Comparison of ENCODE assay signal across 3 cellular contexts in the genomic region with DNA sequence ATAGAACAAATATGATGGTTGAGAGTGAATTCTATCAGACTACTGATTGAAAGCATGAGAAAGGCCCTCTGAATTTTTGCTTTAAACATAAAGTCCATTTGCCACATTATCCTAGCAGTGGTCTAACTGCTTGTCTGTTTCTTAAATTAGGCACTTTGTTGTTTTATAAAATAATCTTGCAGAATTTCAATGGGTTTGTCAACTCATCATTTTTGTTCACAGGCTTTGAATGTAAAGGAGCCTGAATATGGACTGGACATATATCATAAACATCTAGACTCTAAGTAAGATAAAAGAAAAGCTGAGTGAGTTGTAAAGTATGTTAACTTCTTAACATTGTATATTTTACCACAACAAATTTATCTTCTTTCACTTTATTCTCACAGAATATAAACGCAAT.
A peak's percentile ranks its signal among the peaks of the same experiment; 100 is the strongest.
TF ChIP-seq lines count a peak whose summit lies in the region.

No MANE protein-coding gene starts in this region.

TF ChIP-seq in HepG2, 621 proteins besides CTCF, POLR2A, EP300 and RAD21 (continues in another document):
- TF ChIP-seq ZNF382 (CRISPR knock-in tag; IDR thresholded peaks at IDR 0.05; ENCODE audit: borderline replicate concordance): no peak
- TF ChIP-seq MAFF (IDR thresholded peaks at IDR 0.05; ENCODE audit: low read depth, low read length): peak; percentile 67
- no peak for TF ChIP-seq ZNF570 (CRISPR knock-in tag; IDR thresholded peaks at IDR 0.05; ENCODE audit: borderline replicate concordance)
- TF ChIP-seq, protein P1, sequence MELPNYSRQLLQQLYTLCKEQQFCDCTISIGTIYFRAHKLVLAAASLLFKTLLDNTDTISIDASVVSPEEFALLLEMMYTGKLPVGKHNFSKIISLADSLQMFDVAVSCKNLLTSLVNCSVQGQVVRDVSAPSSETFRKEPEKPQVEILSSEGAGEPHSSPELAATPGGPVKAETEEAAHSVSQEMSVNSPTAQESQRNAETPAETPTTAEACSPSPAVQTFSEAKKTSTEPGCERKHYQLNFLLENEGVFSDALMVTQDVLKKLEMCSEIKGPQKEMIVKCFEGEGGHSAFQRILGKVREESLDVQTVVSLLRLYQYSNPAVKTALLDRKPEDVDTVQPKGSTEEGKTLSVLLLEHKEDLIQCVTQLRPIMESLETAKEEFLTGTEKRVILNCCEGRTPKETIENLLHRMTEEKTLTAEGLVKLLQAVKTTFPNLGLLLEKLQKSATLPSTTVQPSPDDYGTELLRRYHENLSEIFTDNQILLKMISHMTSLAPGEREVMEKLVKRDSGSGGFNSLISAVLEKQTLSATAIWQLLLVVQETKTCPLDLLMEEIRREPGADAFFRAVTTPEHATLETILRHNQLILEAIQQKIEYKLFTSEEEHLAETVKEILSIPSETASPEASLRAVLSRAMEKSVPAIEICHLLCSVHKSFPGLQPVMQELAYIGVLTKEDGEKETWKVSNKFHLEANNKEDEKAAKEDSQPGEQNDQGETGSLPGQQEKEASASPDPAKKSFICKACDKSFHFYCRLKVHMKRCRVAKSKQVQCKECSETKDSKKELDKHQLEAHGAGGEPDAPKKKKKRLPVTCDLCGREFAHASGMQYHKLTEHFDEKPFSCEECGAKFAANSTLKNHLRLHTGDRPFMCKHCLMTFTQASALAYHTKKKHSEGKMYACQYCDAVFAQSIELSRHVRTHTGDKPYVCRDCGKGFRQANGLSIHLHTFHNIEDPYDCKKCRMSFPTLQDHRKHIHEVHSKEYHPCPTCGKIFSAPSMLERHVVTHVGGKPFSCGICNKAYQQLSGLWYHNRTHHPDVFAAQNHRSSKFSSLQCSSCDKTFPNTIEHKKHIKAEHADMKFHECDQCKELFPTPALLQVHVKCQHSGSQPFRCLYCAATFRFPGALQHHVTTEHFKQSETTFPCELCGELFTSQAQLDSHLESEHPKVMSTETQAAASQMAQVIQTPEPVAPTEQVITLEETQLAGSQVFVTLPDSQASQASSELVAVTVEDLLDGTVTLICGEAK (IDR thresholded peaks at IDR 0.05): no peak
- TF ChIP-seq, protein P1 (CRISPR knock-in tag; IDR thresholded peaks at IDR 0.05): no peak
- no peak for TF ChIP-seq HOXD1 (CRISPR knock-in tag; IDR thresholded peaks at IDR 0.05)
- no peak for TF ChIP-seq MXI1 (IDR thresholded peaks at IDR 0.05; ENCODE audit: borderline replicate concordance, low read depth, low read length)
- no peak for TF ChIP-seq RFXAP (CRISPR knock-in tag; IDR thresholded peaks at IDR 0.05; ENCODE audit: borderline replicate concordance)
- TF ChIP-seq POLR2G (IDR thresholded peaks at IDR 0.05; ENCODE audit: low read depth, low read length): no peak

TF ChIP-seq in IMR-90, 13 proteins besides CTCF, POLR2A, EP300 and RAD21:
- TF ChIP-seq MAFK (IDR thresholded peaks at IDR 0.05; ENCODE audit: low read depth, low read length): peak; percentile 44
- TF ChIP-seq RFX5 (IDR thresholded peaks at IDR 0.05; ENCODE audit: low read depth, low read length): no peak
TF ChIP-seq in IMR-90: peak in this region for 1.

TF ChIP-seq in K562, 482 proteins besides CTCF, POLR2A, EP300 and RAD21:
- no peak for TF ChIP-seq IRF2 (CRISPR knock-in tag; IDR thresholded peaks at IDR 0.05)
- peak; percentile 40 for TF ChIP-seq ZNF316 (IDR thresholded peaks at IDR 0.05)
